8 cellular contexts compared by ENCODE assay signal in genomic region chr22:36528336-36528735, GRCh38. TPM values are rescaled to one million over a fixed set of nuclear protein-coding genes. Genes with fewer than 3 reads are reported as not detected.
A peak's percentile ranks its signal among the peaks of the same experiment; 100 is the strongest.
DNase-seq lines count a peak whose midpoint lies in the region; ATAC-seq, FAIRE-seq and TF ChIP-seq lines count a peak whose summit lies in the region.

No MANE protein-coding gene starts in this region.

- no peaks in the 10 kb centered on the region for H3K9me3 ChIP-seq in A549

- ATAC-seq in A549 (peak; percentile 35 to 53; a peak in 4 of 6 replicates), HG02973 (IDR thresholded peaks at IDR 0.05; ENCODE audit: unreplicated experiment) (peak; percentile 7), GM18511 (IDR thresholded peaks at IDR 0.05; ENCODE audit: unreplicated experiment) (no peak)
- ATAC-seq in activated naive CD8-positive, alpha-beta T cell treated with anti-CD3 and anti-CD28 coated beads, Interleukin-2, amount 50 U/mL, for 24 hours, result no peak

- peak overlapping the region; percentile 100 for H3K27ac Mint-ChIP-seq in activated naive CD8-positive, alpha-beta T cell treated with anti-CD3 and anti-CD28 coated beads, Interleukin-2, amount 50 U/mL, for 24 hours
- H3K27ac Mint-ChIP-seq in immature natural killer cell, result peak overlapping the region; percentile 97 to 100 (median 98)

- CTCF ChIA-PET in A549 (lab: Yijun Ruan, JAX), result interaction anchor here (1.0 kb wide), 1 partner anchor 17 kb away, joined by 6 read pairs; no protein-coding TSS in a partner anchor

- peak overlapping the region; percentile 94 for H3K4me2 ChIP-seq in A549

- peaks cover 32% of the 10 kb centered on the region for H3K4me1 Mint-ChIP-seq in activated naive CD8-positive, alpha-beta T cell treated with anti-CD3 and anti-CD28 coated beads, Interleukin-2, amount 50 U/mL, for 24 hours
- peaks cover 25 to 39% of the 10 kb centered on the region in 2 donors for H3K4me1 Mint-ChIP-seq in immature natural killer cell

- TF ChIP-seq RAD21 in A549 (conservative IDR thresholded peaks at IDR 0.05 in 1 of 2, IDR thresholded peaks at IDR 0.05 in 1 of 2), result no peak

- H3K27me3 Mint-ChIP-seq in activated naive CD8-positive, alpha-beta T cell treated with anti-CD3 and anti-CD28 coated beads, Interleukin-2, amount 50 U/mL, for 24 hours, result peaks cover 4% of the 10 kb centered on the region
- peaks cover 6 to 11% (median 8%) of the 10 kb centered on the region in 3 donors for H3K27me3 Mint-ChIP-seq in immature natural killer cell (ENCODE audit: low read depth in 3 of 3)

- H3K27ac ChIP-seq in A549, result peak overlapping the region; percentile 94 to 100

- no peaks in the 10 kb centered on the region for H3K9me3 Mint-ChIP-seq in activated naive CD8-positive, alpha-beta T cell treated with anti-CD3 and anti-CD28 coated beads, Interleukin-2, amount 50 U/mL, for 24 hours
- no peaks in the 10 kb centered on the region for H3K9me3 Mint-ChIP-seq in immature natural killer cell

- H3K4me1 ChIP-seq in A549, result peaks cover 17% of the 10 kb centered on the region

- 2% methylated on average over 8 of the region's 8 CpGs for WGBS in A549 (ENCODE audit: missing lambda C conversion rate)

- no peak for FAIRE-seq in A549 (lab: Jason Lieb, UNC)

- POLR2A ChIA-PET in A549 (lab: Yijun Ruan, JAX), result interaction anchor here (0.7 to 2.2 kb wide), 2 partner anchors 13 to 446 kb away, joined by 3 to 11 read pairs; no protein-coding TSS in a partner anchor

- H3K4me3 ChIP-seq in A549, result peak overlapping the region; percentile 98

- H3K36me3 Mint-ChIP-seq in activated naive CD8-positive, alpha-beta T cell treated with anti-CD3 and anti-CD28 coated beads, Interleukin-2, amount 50 U/mL, for 24 hours (ENCODE audit: low read depth), result peaks cover 51% of the 10 kb centered on the region
- H3K36me3 Mint-ChIP-seq in immature natural killer cell, result peaks cover 16 to 29% (median 25%) of the 10 kb centered on the region in 3 donors

- TF ChIP-seq EP300 in A549 (IDR thresholded peaks at IDR 0.05), result no peak

- no peak for TF ChIP-seq CTCF in A549 (IDR thresholded peaks at IDR 0.05)

- peak overlapping the region; percentile 94 for H3K4me3 Mint-ChIP-seq in activated naive CD8-positive, alpha-beta T cell treated with anti-CD3 and anti-CD28 coated beads, Interleukin-2, amount 50 U/mL, for 24 hours
- H3K4me3 Mint-ChIP-seq in immature natural killer cell, result peak overlapping the region; percentile 96 to 98 (median 97)

- no peak for DNase-seq in A549 (ENCODE audit: low read depth in 1 of 2, low spot score in 1 of 2)
- peak; percentile 20 for DNase-seq in activated naive CD8-positive, alpha-beta T cell treated with anti-CD3 and anti-CD28 coated beads, Interleukin-2, amount 50 U/mL, for 24 hours
- peak in 1 of 3 donors; percentile 13 for DNase-seq in immature natural killer cell
- DNase-seq in stimulated activated naive CD4-positive, alpha-beta T cell treated with Interleukin-2 at 50 U/mL for 16 hours (lab: John Stamatoyannopoulos, UW), result peak; percentile 3
- DNase-seq in cortex of kidney (lab: John Stamatoyannopoulos, UW), result no peak
- DNase-seq in stimulated activated CD4-positive, alpha-beta T cell treated with anti-CD3 and anti-CD28 coated beads, Interleukin-1b, Interleukin-23, amount 100 ng/mL, for 48 hours, result no peak

- TF ChIP-seq POLR2A in A549 (IDR thresholded peaks at IDR 0.05; ENCODE audit: low read length), result no peak

TF ChIP-seq in A549, 52 proteins besides CTCF, POLR2A, EP300 and RAD21:
- TF ChIP-seq ZNF302 (CRISPR knock-in tag; IDR thresholded peaks at IDR 0.05), result no peak
- TF ChIP-seq ELK1 (IDR thresholded peaks at IDR 0.05; ENCODE audit: low read depth, low read length), result no peak
- no peak for TF ChIP-seq RARB (CRISPR knock-in tag; IDR thresholded peaks at IDR 0.05)
- TF ChIP-seq RCOR1 (IDR thresholded peaks at IDR 0.05; ENCODE audit: low read depth, low read length), result no peak
- TF ChIP-seq ZSCAN20 (CRISPR knock-in tag; IDR thresholded peaks at IDR 0.05), result no peak
- no peak for TF ChIP-seq TP53 (CRISPR knock-in tag; IDR thresholded peaks at IDR 0.05)
- TF ChIP-seq MAFK (IDR thresholded peaks at IDR 0.05; ENCODE audit: partially characterized antibody), result no peak
- no peak for TF ChIP-seq RFX5 (IDR thresholded peaks at IDR 0.05)
- TF ChIP-seq JUN (IDR thresholded peaks at IDR 0.05), result no peak
- TF ChIP-seq HOXB5 (CRISPR knock-in tag; IDR thresholded peaks at IDR 0.05), result no peak
- TF ChIP-seq JUNB (IDR thresholded peaks at IDR 0.05), result no peak
- TF ChIP-seq MAX (IDR thresholded peaks at IDR 0.05), result no peak
- TF ChIP-seq ZFP36 (IDR thresholded peaks at IDR 0.05; ENCODE audit: borderline replicate concordance, partially characterized antibody), result no peak
- no peak for TF ChIP-seq MAZ (IDR thresholded peaks at IDR 0.05; ENCODE audit: borderline replicate concordance, low read depth, low read length)
- TF ChIP-seq HOXA7 (CRISPR knock-in tag; IDR thresholded peaks at IDR 0.05), result no peak
- no peak for TF ChIP-seq CHD2 (IDR thresholded peaks at IDR 0.05; ENCODE audit: low read length, partially characterized antibody)
- TF ChIP-seq HMGXB4 (CRISPR knock-in tag; IDR thresholded peaks at IDR 0.05; ENCODE audit: borderline replicate concordance), result no peak
- TF ChIP-seq KDM5A (IDR thresholded peaks at IDR 0.05), result no peak

RNA-seq across cellular contexts. Expression of gene EIF3D, which starts 0.6 kb away (rescaled TPM):
- 304 and 326 TPM in 2 replicates for polyA plus RNA-seq in A549 (2011; rRNA removed)
- 308 and 354 TPM in 2 replicates for polyA plus RNA-seq in A549 (2012; cell fraction: cytosol; rRNA removed)
- polyA plus RNA-seq in A549 (2012; cell fraction: nucleus; rRNA removed), result 345 and 389 TPM in 2 replicates
- 171 to 209 TPM (median 186 TPM) in 3 replicates for polyA plus RNA-seq in A549 (2017; fragmentation: RNase III; extraction: RNeasy Plus Mini Kit Qiagen cat#74134 plus additional on column Dnase treatment)
- polyA minus RNA-seq in A549 (2011; rRNA and poly(A)+ RNA removed), result 301 and 399 TPM in 2 replicates
- polyA plus RNA-seq in immature natural killer cell, result 100 to 1,000 TPM in 2 of 3 donors, 10 to 100 TPM in 1; 95.1 to 155 (median 124) TPM

RNA-seq across cellular contexts. Expression of gene FOXRED2, which starts 21.5 kb away (rescaled TPM):
- polyA plus RNA-seq in A549 (2011; rRNA removed), result 5.7 and 7.2 TPM in 2 replicates
- polyA plus RNA-seq in A549 (2012; cell fraction: cytosol; rRNA removed), result 7.8 and 11.3 TPM in 2 replicates
- 14.2 and 17.7 TPM in 2 replicates for polyA plus RNA-seq in A549 (2012; cell fraction: nucleus; rRNA removed)
- 11.6 to 12.3 TPM (median 12.3 TPM) in 3 replicates for polyA plus RNA-seq in A549 (2017; fragmentation: RNase III; extraction: RNeasy Plus Mini Kit Qiagen cat#74134 plus additional on column Dnase treatment)
- 9.8 and 12.2 TPM in 2 replicates for polyA minus RNA-seq in A549 (2011; rRNA and poly(A)+ RNA removed)
- 1 to 10 TPM in 1 of 3 donors, under 1 TPM in 1, not detected in 1; 0.38 to 2.8 TPM for polyA plus RNA-seq in immature natural killer cell

RNA-seq across cellular contexts. Expression of gene TXN2, which starts 46.9 kb away (rescaled TPM):
- polyA plus RNA-seq in A549 (2011; rRNA removed), result 84.5 and 89.6 TPM in 2 replicates
- polyA plus RNA-seq in A549 (2012; cell fraction: cytosol; rRNA removed), result 114 and 144 TPM in 2 replicates
- 75.7 and 84.1 TPM in 2 replicates for polyA plus RNA-seq in A549 (2012; cell fraction: nucleus; rRNA removed)
- polyA plus RNA-seq in A549 (2017; fragmentation: RNase III; extraction: RNeasy Plus Mini Kit Qiagen cat#74134 plus additional on column Dnase treatment), result 82.2 to 90.5 TPM (median 83.6 TPM) in 3 replicates
- polyA minus RNA-seq in A549 (2011; rRNA and poly(A)+ RNA removed), result 53.2 and 56.1 TPM in 2 replicates
- polyA plus RNA-seq in immature natural killer cell, result 100 to 1,000 TPM; 134 to 239 (median 178) TPM

Comparison
In these comparisons a context has a peak if more than half of its experiments do, and no peak if none do; other contexts are left out.
1. ATAC-seq: peak in A549 (2 of 2) and HG02973 (single experiment); none in activated naive CD8-positive, alpha-beta T cell treated with anti-CD3 and anti-CD28 coated beads, Interleukin-2, amount 50 U/mL, for 24 hours (single experiment) and GM18511 (single experiment).
2. DNase-seq: peak in activated naive CD8-positive, alpha-beta T cell treated with anti-CD3 and anti-CD28 coated beads, Interleukin-2, amount 50 U/mL, for 24 hours (single experiment) and stimulated activated naive CD4-positive, alpha-beta T cell treated with Interleukin-2 at 50 U/mL for 16 hours (single experiment); none in A549 (0 of 2), cortex of kidney (single experiment) and stimulated activated CD4-positive, alpha-beta T cell treated with anti-CD3 and anti-CD28 coated beads, Interleukin-1b, Interleukin-23, amount 100 ng/mL, for 48 hours (single experiment).